ENCODE assay signal across 33 cellular contexts in genomic region chr16:47622666-47623176, GRCh38.
"Had no signal": no experiment of that assay in that cellular context is flagged by ENCODE, and none has a peak within 500 bp of the region (broad histone marks: within the 10 kb centered on the region; RNA-seq: fewer than 3 reads in every experiment).

No MANE protein-coding gene starts in this region.

- H3K27ac ChIP-seq: adrenal gland, body of pancreas, esophagus muscularis mucosa, foreskin keratinocyte, gastrocnemius medialis, heart left ventricle had no signal

- H3K27me3 ChIP-seq: adrenal gland, body of pancreas, esophagus muscularis mucosa, foreskin keratinocyte, gastrocnemius medialis, heart left ventricle had no signal

- H3K27ac Mint-ChIP-seq: activated CD4-positive, alpha-beta memory T cell treated with anti-CD3 and anti-CD28 coated beads for 36 hours; activated CD4-positive, alpha-beta T cell treated with anti-CD3 and anti-CD28 coated beads for 36 hours; activated CD4-positive, alpha-beta T cell treated with anti-CD3 and anti-CD28 coated beads, Interleukin-2, amount 10 ng/mL, durations not matched to agents 24 days and 14 days; activated CD8-positive, alpha-beta memory T cell treated with anti-CD3 and anti-CD28 coated beads, Interleukin-2, amount 10 ng/mL, durations not matched to agents 7 days and 5 days; activated CD8-positive, alpha-beta T cell treated with anti-CD3 and anti-CD28 coated beads, Interleukin-2, amount 10 ng/mL, durations not matched to agents 7 days and 5 days; activated naive CD4-positive, alpha-beta T cell treated with anti-CD3 and anti-CD28 coated beads for 36 hours; activated naive CD4-positive, alpha-beta T cell treated with anti-CD3 and anti-CD28 coated beads, Interleukin-2, amount 50 U/mL, for 24 hours; activated naive CD8-positive, alpha-beta T cell treated with anti-CD3 and anti-CD28 coated beads for 36 hours; activated naive CD8-positive, alpha-beta T cell treated with anti-CD3 and anti-CD28 coated beads, Interleukin-2, amount 50 U/mL, for 24 hours; activated T-helper 1 cell treated with anti-CD3 and anti-CD28 coated beads, Interleukin-12 subunit alpha, Interleukin-12 subunit beta, Interleukin-2, Interleukin-4 antibody, amounts not matched to agents 30 ng/mL and 10 ng/mL and 1 ng/mL, durations not matched to agents 14 hours and 24 hours and 36 hours; activated T-helper 2 cell treated with anti-CD3 and anti-CD28 coated beads, Interferon-gamma antibody, Interleukin-2, Interleukin-4, amounts not matched to agents 10 μg/mL and 5 μg/mL and 100 μg/mL, durations not matched to agents 14 hours and 24 hours and 36 hours; effector memory CD8-positive, alpha-beta T cell had no signal

- H3K9me3 ChIP-seq: adrenal gland, body of pancreas, esophagus muscularis mucosa, gastrocnemius medialis, heart left ventricle had no signal

- H3K4me3 ChIP-seq: adrenal gland, body of pancreas, esophagus muscularis mucosa, gastrocnemius medialis, heart left ventricle had no signal

- H3K4me1 ChIP-seq: adrenal gland, body of pancreas, foreskin keratinocyte had no signal

- H3K9me3 Mint-ChIP-seq: activated CD4-positive, alpha-beta memory T cell treated with anti-CD3 and anti-CD28 coated beads for 36 hours; activated naive CD4-positive, alpha-beta T cell treated with anti-CD3 and anti-CD28 coated beads for 36 hours; activated naive CD4-positive, alpha-beta T cell treated with anti-CD3 and anti-CD28 coated beads, Interleukin-2, amount 50 U/mL, for 24 hours; activated T-helper 1 cell treated with anti-CD3 and anti-CD28 coated beads, Interleukin-12 subunit alpha, Interleukin-12 subunit beta, Interleukin-2, Interleukin-4 antibody, amounts not matched to agents 30 ng/mL and 10 ng/mL and 1 ng/mL, durations not matched to agents 14 hours and 24 hours and 36 hours; activated T-helper 2 cell treated with anti-CD3 and anti-CD28 coated beads, Interferon-gamma antibody, Interleukin-2, Interleukin-4, amounts not matched to agents 10 μg/mL and 5 μg/mL and 100 μg/mL, durations not matched to agents 14 hours and 24 hours and 36 hours; effector memory CD8-positive, alpha-beta T cell had no signal

- H3K4me3 Mint-ChIP-seq: activated CD4-positive, alpha-beta memory T cell treated with anti-CD3 and anti-CD28 coated beads for 36 hours; activated CD4-positive, alpha-beta T cell treated with anti-CD3 and anti-CD28 coated beads for 36 hours; activated CD4-positive, alpha-beta T cell treated with anti-CD3 and anti-CD28 coated beads, Interleukin-2, amount 10 ng/mL, durations not matched to agents 24 days and 14 days; activated CD8-positive, alpha-beta memory T cell treated with anti-CD3 and anti-CD28 coated beads, Interleukin-2, amount 10 ng/mL, durations not matched to agents 7 days and 5 days; activated CD8-positive, alpha-beta T cell treated with anti-CD3 and anti-CD28 coated beads, Interleukin-2, amount 10 ng/mL, durations not matched to agents 7 days and 5 days; activated naive CD4-positive, alpha-beta T cell treated with anti-CD3 and anti-CD28 coated beads for 36 hours; activated naive CD4-positive, alpha-beta T cell treated with anti-CD3 and anti-CD28 coated beads, Interleukin-2, amount 50 U/mL, for 24 hours; activated naive CD8-positive, alpha-beta T cell treated with anti-CD3 and anti-CD28 coated beads for 36 hours; activated naive CD8-positive, alpha-beta T cell treated with anti-CD3 and anti-CD28 coated beads, Interleukin-2, amount 50 U/mL, for 24 hours; activated T-helper 1 cell treated with anti-CD3 and anti-CD28 coated beads, Interleukin-12 subunit alpha, Interleukin-12 subunit beta, Interleukin-2, Interleukin-4 antibody, amounts not matched to agents 30 ng/mL and 10 ng/mL and 1 ng/mL, durations not matched to agents 14 hours and 24 hours and 36 hours; effector memory CD8-positive, alpha-beta T cell had no signal

- H3K27me3 Mint-ChIP-seq: activated CD4-positive, alpha-beta memory T cell treated with anti-CD3 and anti-CD28 coated beads for 36 hours; activated CD4-positive, alpha-beta T cell treated with anti-CD3 and anti-CD28 coated beads for 36 hours; activated CD4-positive, alpha-beta T cell treated with anti-CD3 and anti-CD28 coated beads, Interleukin-2, amount 10 ng/mL, durations not matched to agents 24 days and 14 days; activated CD8-positive, alpha-beta memory T cell treated with anti-CD3 and anti-CD28 coated beads, Interleukin-2, amount 10 ng/mL, durations not matched to agents 7 days and 5 days; activated naive CD4-positive, alpha-beta T cell treated with anti-CD3 and anti-CD28 coated beads, Interleukin-2, amount 50 U/mL, for 24 hours; activated naive CD8-positive, alpha-beta T cell treated with anti-CD3 and anti-CD28 coated beads for 36 hours; activated naive CD8-positive, alpha-beta T cell treated with anti-CD3 and anti-CD28 coated beads, Interleukin-2, amount 50 U/mL, for 24 hours; effector memory CD8-positive, alpha-beta T cell had no signal

- DNase-seq: activated CD4-positive, alpha-beta memory T cell treated with anti-CD3 and anti-CD28 coated beads for 36 hours; activated CD4-positive, alpha-beta T cell treated with anti-CD3 and anti-CD28 coated beads for 36 hours; activated CD4-positive, alpha-beta T cell treated with anti-CD3 and anti-CD28 coated beads, Interleukin-2, amount 10 ng/mL, durations not matched to agents 24 days and 14 days; activated CD4-positive, CD25-positive, alpha-beta regulatory T cell; activated CD4-positive, CD25-positive, alpha-beta regulatory T cell treated with anti-CD3 and anti-CD28 coated beads, Interleukin-2, amount 50 U/mL, for 72 hours; activated CD8-positive, alpha-beta memory T cell treated with anti-CD3 and anti-CD28 coated beads, Interleukin-2, amount 10 ng/mL, durations not matched to agents 7 days and 5 days; activated CD8-positive, alpha-beta memory T cell treated with anti-CD3 and anti-CD28 coated beads, Interleukin-2, amount 50 U/mL, for 4 hours; activated CD8-positive, alpha-beta T cell treated with anti-CD3 and anti-CD28 coated beads, Interleukin-2, amount 10 ng/mL, durations not matched to agents 7 days and 5 days; activated effector memory CD4-positive, alpha-beta T cell treated with anti-CD3 and anti-CD28 coated beads, Interleukin-2, amount 50 U/mL, for 16 hours; activated naive CD4-positive, alpha-beta T cell treated with anti-CD3 and anti-CD28 coated beads for 36 hours; activated naive CD8-positive, alpha-beta T cell treated with anti-CD3 and anti-CD28 coated beads for 36 hours; activated naive CD8-positive, alpha-beta T cell treated with anti-CD3 and anti-CD28 coated beads, Interleukin-2, amount 50 U/mL, for 24 hours; activated T-cell treated with anti-CD3 and anti-CD28 coated beads, Interleukin-2, amount 50 U/mL, for 1 hour; activated T-cell treated with anti-CD3 and anti-CD28 coated beads, Interleukin-2, amount 50 U/mL, for 48 hours; adrenal gland; amygdala; aorta; body of pancreas; caudate nucleus; cortex of kidney; dermis blood vessel endothelial cell; effector CD4-positive, alpha-beta T cell; effector memory CD8-positive, alpha-beta T cell; erythroblast; foreskin keratinocyte; gastrocnemius medialis; glutamatergic neuron; heart left ventricle; T-helper 2 cell had no signal

- ATAC-seq: activated CD4-positive, alpha-beta T cell treated with anti-CD3 and anti-CD28 coated beads for 36 hours; activated CD8-positive, alpha-beta memory T cell treated with anti-CD3 and anti-CD28 coated beads, Interleukin-2, amount 10 ng/mL, durations not matched to agents 7 days and 5 days; activated CD8-positive, alpha-beta T cell treated with anti-CD3 and anti-CD28 coated beads, Interleukin-2, amount 10 ng/mL, durations not matched to agents 7 days and 5 days; activated naive CD8-positive, alpha-beta T cell treated with anti-CD3 and anti-CD28 coated beads, Interleukin-2, amount 50 U/mL, for 24 hours; body of pancreas; effector memory CD8-positive, alpha-beta T cell; foreskin keratinocyte; gastrocnemius medialis; heart left ventricle had no signal

- H3K36me3 ChIP-seq: adrenal gland, esophagus muscularis mucosa, gastrocnemius medialis had no signal

- H3K4me1 Mint-ChIP-seq: activated CD4-positive, alpha-beta T cell treated with anti-CD3 and anti-CD28 coated beads for 36 hours; activated CD4-positive, alpha-beta T cell treated with anti-CD3 and anti-CD28 coated beads, Interleukin-2, amount 10 ng/mL, durations not matched to agents 24 days and 14 days; activated naive CD8-positive, alpha-beta T cell treated with anti-CD3 and anti-CD28 coated beads for 36 hours; activated naive CD8-positive, alpha-beta T cell treated with anti-CD3 and anti-CD28 coated beads, Interleukin-2, amount 50 U/mL, for 24 hours had no signal
